Comparison of ENCODE assay signal across 18 cellular contexts in genomic region chr5:177117441-177118045, GRCh38. TPM values are rescaled to one million over a fixed set of nuclear protein-coding genes. Genes with fewer than 3 reads are reported as not detected.
DNase-seq lines count a peak whose midpoint lies in the region; ATAC-seq and TF ChIP-seq lines count a peak whose summit lies in the region.
"Had no signal": no experiment of that assay in that cellular context is flagged by ENCODE, and none has a peak within 500 bp of the region (broad histone marks: within the 10 kb centered on the region; RNA-seq: fewer than 3 reads in every experiment).

No MANE protein-coding gene starts in this region.

- peak overlapping the region; percentile 97 for H2AFZ ChIP-seq in osteoblast (ENCODE audit: low read length)
- H2AFZ ChIP-seq: PC-9 had no signal

- no peak overlapping the region for H3K4me3 Mint-ChIP-seq in dendritic cell treated with granulocyte-macrophage colony-stimulating factor and Interleukin-4, amounts not matched to agents 40 ng/mL and 50 ng/mL, for 4 days

- H4K20me1 ChIP-seq in osteoblast (ENCODE audit: insufficient read depth, low read length): no peaks in the 10 kb centered on the region

- DNase-seq in activated naive CD4-positive, alpha-beta T cell treated with anti-CD3 and anti-CD28 coated beads, Interleukin-2, amount 50 U/mL, for 72 hours (ENCODE audit: low spot score in 2 of 2): no peak
- no peak for DNase-seq in activated naive CD4-positive, alpha-beta T cell (lab: John Stamatoyannopoulos, UW)
- DNase-seq in osteoblast (ENCODE audit: insufficient read length, low spot score, missing footprints) (no peak), tibial nerve (ENCODE audit: low spot score in 2 of 2) (no peak), D341Med (ENCODE audit: low spot score) (no peak)
- no peak for DNase-seq in activated CD4-positive, CD25-positive, alpha-beta regulatory T cell (lab: John Stamatoyannopoulos, UW)
- DNase-seq: NCI-H82, PC-9 had no signal

- H3K79me2 ChIP-seq in osteoblast (ENCODE audit: insufficient read depth, low read length): no peaks in the 10 kb centered on the region

- H3K4me1 ChIP-seq in osteoblast (ENCODE audit: insufficient read depth, low read length) (peaks cover 9% of the 10 kb centered on the region), tibial nerve (peaks cover 0 to 35% (median 17%) of the 10 kb centered on the region in 4 donors)

- TF ChIP-seq POLR2A in tibial nerve (IDR thresholded peaks at IDR 0.05): no peak

- no peaks in the 10 kb centered on the region for H3K36me3 ChIP-seq in osteoblast (ENCODE audit: insufficient read depth, low read length)
- H3K36me3 ChIP-seq in tibial nerve: no peaks in the 10 kb centered on the region
- H3K36me3 ChIP-seq: colonic mucosa, left lung, ovary, SJSA1, thyroid gland had no signal

- H3K9me3 ChIP-seq in osteoblast (ENCODE audit: low read depth, low read length): no peaks in the 10 kb centered on the region
- H3K9me3 ChIP-seq in tibial nerve: no peaks in the 10 kb centered on the region
- H3K9me3 ChIP-seq: colonic mucosa, left lung, ovary, SJSA1, thyroid gland had no signal

- no peak for TF ChIP-seq EP300 in tibial nerve (IDR thresholded peaks at IDR 0.05)

- no peak for ATAC-seq in activated naive CD4-positive, alpha-beta T cell treated with anti-CD3 and anti-CD28 coated beads, Interleukin-2, amount 50 U/mL, for 72 hours
- no peak for ATAC-seq in HG03378 (IDR thresholded peaks at IDR 0.05; ENCODE audit: unreplicated experiment)

- peaks cover 1% of the 10 kb centered on the region for H3K27me3 Mint-ChIP-seq in dendritic cell treated with granulocyte-macrophage colony-stimulating factor and Interleukin-4, amounts not matched to agents 40 ng/mL and 50 ng/mL, for 4 days
- H3K27me3 Mint-ChIP-seq: activated B cell treated with CpG ODN at 0.5 μM for 24 hours had no signal

- peaks cover 32% of the 10 kb centered on the region for H3K4me1 Mint-ChIP-seq in dendritic cell treated with granulocyte-macrophage colony-stimulating factor and Interleukin-4, amounts not matched to agents 40 ng/mL and 50 ng/mL, for 4 days (ENCODE audit: low read depth)

- H3K36me3 Mint-ChIP-seq in activated naive CD4-positive, alpha-beta T cell treated with anti-CD3 and anti-CD28 coated beads, Interleukin-2, amount 50 U/mL, for 72 hours: peaks cover 0 to 14% of the 10 kb centered on the region in 2 donors
- no peaks in the 10 kb centered on the region for H3K36me3 Mint-ChIP-seq in dendritic cell treated with granulocyte-macrophage colony-stimulating factor and Interleukin-4, amounts not matched to agents 40 ng/mL and 50 ng/mL, for 4 days (ENCODE audit: low read depth)

- intact Hi-C loops in dendritic cell treated with granulocyte-macrophage colony-stimulating factor and Interleukin-4, amounts not matched to agents 40 ng/mL and 50 ng/mL, for 4 days (cut with micrococcal nuclease): loop anchor here (10.0 kb wide), 1 partner anchor 127 kb away; no protein-coding TSS in a partner anchor

- TF ChIP-seq CTCF in osteoblast (IDR thresholded peaks at IDR 0.05; ENCODE audit: extremely low read depth, low read depth, low read length): no peak
- no peak for TF ChIP-seq CTCF in tibial nerve (IDR thresholded peaks at IDR 0.05)

- no peak overlapping the region for H3K4me2 ChIP-seq in osteoblast (ENCODE audit: insufficient read depth, low read length)
- H3K4me2 ChIP-seq: PC-9 had no signal

- H3K27me3 ChIP-seq in osteoblast (ENCODE audit: insufficient read depth, low read length) (no peaks in the 10 kb centered on the region), tibial nerve (no peaks in the 10 kb centered on the region)
- H3K27me3 ChIP-seq: colonic mucosa, left lung, ovary, SJSA1, thyroid gland had no signal

- no peak overlapping the region for H3K4me3 ChIP-seq in osteoblast (ENCODE audit: insufficient read depth, low read length)
- no peak overlapping the region for H3K4me3 ChIP-seq in tibial nerve
- H3K4me3 ChIP-seq: colonic mucosa, PC-9, SJSA1, thyroid gland had no signal

- 95 to 96% methylated on average over 30 of the region's 30 CpGs for WGBS in tibial nerve, 2 donors

- no peak overlapping the region for H3K27ac ChIP-seq in osteoblast (ENCODE audit: low read depth, low read length)
- H3K27ac ChIP-seq in tibial nerve: peak overlapping the region; percentile 71 to 95 (median 78)
- H3K27ac ChIP-seq: C4-2B, PC-9, SJSA1 had no signal

- peak overlapping the region; percentile 65 to 80 for H3K27ac Mint-ChIP-seq in activated naive CD4-positive, alpha-beta T cell treated with anti-CD3 and anti-CD28 coated beads, Interleukin-2, amount 50 U/mL, for 72 hours
- H3K27ac Mint-ChIP-seq in dendritic cell treated with granulocyte-macrophage colony-stimulating factor and Interleukin-4, amounts not matched to agents 40 ng/mL and 50 ng/mL, for 4 days: peak overlapping the region; percentile 75

- H3K9me3 Mint-ChIP-seq in activated naive CD4-positive, alpha-beta T cell treated with anti-CD3 and anti-CD28 coated beads, Interleukin-2, amount 50 U/mL, for 72 hours: peaks cover 0 to 6% of the 10 kb centered on the region in 2 donors
- no peaks in the 10 kb centered on the region for H3K9me3 Mint-ChIP-seq in dendritic cell treated with granulocyte-macrophage colony-stimulating factor and Interleukin-4, amounts not matched to agents 40 ng/mL and 50 ng/mL, for 4 days
- H3K9me3 Mint-ChIP-seq: activated B cell treated with CpG ODN at 0.5 μM for 24 hours; T-helper 2 cell treated with Interferon-gamma antibody and Interleukin-4, amounts not matched to agents 5 μg/mL and 100 μg/mL, for 36 hours had no signal

RNA-seq across cellular contexts. Expression of gene NSD1, which starts 16.0 kb away (rescaled TPM):
- 10 to 100 TPM; 62.6 to 80.5 TPM for total RNA-seq in activated naive CD4-positive, alpha-beta T cell treated with anti-CD3 and anti-CD28 coated beads, Interleukin-2, amount 50 U/mL, for 72 hours
- 48.6 and 53.2 TPM in 2 replicates for total RNA-seq in osteoblast
- total RNA-seq in tibial nerve: 10 to 100 TPM; 36.6 to 51.3 (median 40.7) TPM

RNA-seq across cellular contexts. Expression of gene FGFR4, which starts 30.8 kb away (rescaled TPM):
- total RNA-seq in activated naive CD4-positive, alpha-beta T cell treated with anti-CD3 and anti-CD28 coated beads, Interleukin-2, amount 50 U/mL, for 72 hours: 1 to 10 TPM in 1 of 2 donors, under 1 TPM in 1; 0.75 to 2.3 TPM
- total RNA-seq in osteoblast (0.29 and 1.1 TPM in 2 replicates), tibial nerve (10 to 100 TPM in 2 of 4 donors, 1 to 10 TPM in 2; 3.3 to 60.8 (median 12.1) TPM)
